ENCODE assay signal across 8 cellular contexts in genomic region chr3:9932843-9933560, GRCh38. TPM values are rescaled to one million over a fixed set of nuclear protein-coding genes. Genes with fewer than 3 reads are reported as not detected.
DNase-seq lines count a peak whose midpoint lies in the region; ATAC-seq lines count a peak whose summit lies in the region.

No MANE protein-coding gene starts in this region.

- H3K79me2 ChIP-seq in mesendoderm (ENCODE audit: control insufficient read depth, insufficient read depth, low read length): no peaks in the 10 kb centered on the region

- peaks cover 0 to 12% (median 0%) of the 10 kb centered on the region in 11 experiments; a peak in 2 of 22 replicates for H4K20me1 ChIP-seq in BLaER1 treated with 17β-estradiol and CSF1 and Interleukin-3, amounts not matched to agents 10 nM and 100 nM

- peak overlapping the region; percentile 94 to 100 (median 99) for H3K4me2 ChIP-seq in BLaER1 treated with 17β-estradiol and CSF1 and Interleukin-3, amounts not matched to agents 10 nM and 100 nM
- H3K4me2 ChIP-seq in mesendoderm (ENCODE audit: low read length): peak overlapping the region; percentile 98

- H3K27me3 ChIP-seq in BLaER1 treated with 17β-estradiol and CSF1 and Interleukin-3, amounts not matched to agents 10 nM and 100 nM: no peaks in the 10 kb centered on the region
- no peaks in the 10 kb centered on the region for H3K27me3 ChIP-seq in mesendoderm (ENCODE audit: insufficient read depth, low read length, poor library complexity)

- H4K5ac ChIP-seq in mesendoderm (ENCODE audit: low read length): no peak overlapping the region

- peak overlapping the region; percentile 93 for H3K56ac ChIP-seq in mesendoderm (ENCODE audit: low read length)

- peak overlapping the region; percentile 98 for H3K23ac ChIP-seq in mesendoderm (ENCODE audit: low read length)

- H3K4me1 ChIP-seq in BLaER1 treated with 17β-estradiol and CSF1 and Interleukin-3, amounts not matched to agents 10 nM and 100 nM: peaks cover 29 to 37% (median 32%) of the 10 kb centered on the region in 10 experiments
- H3K4me1 ChIP-seq in mesendoderm (ENCODE audit: control insufficient read depth, low read depth, low read length): peaks cover 3% of the 10 kb centered on the region

- H3K36me3 ChIP-seq in BLaER1 treated with 17β-estradiol and CSF1 and Interleukin-3, amounts not matched to agents 10 nM and 100 nM: peaks cover 10 to 29% (median 21%) of the 10 kb centered on the region in 11 experiments; a peak in 21 of 22 replicates
- no peaks in the 10 kb centered on the region for H3K36me3 ChIP-seq in mesendoderm (ENCODE audit: control insufficient read depth, insufficient read depth, low read length)

- H3K18ac ChIP-seq in mesendoderm (ENCODE audit: low read length): peak overlapping the region; percentile 79

- H3K4ac ChIP-seq in mesendoderm (ENCODE audit: low read depth, low read length): no peak overlapping the region

- H2BK120ac ChIP-seq in mesendoderm (ENCODE audit: low read depth, low read length): no peak overlapping the region

- H2AK5ac ChIP-seq in mesendoderm (ENCODE audit: low read length): no peak overlapping the region

- H2BK5ac ChIP-seq in mesendoderm (ENCODE audit: low read length): no peak overlapping the region

- H3K27ac Mint-ChIP-seq in activated CD4-positive, alpha-beta memory T cell treated with anti-CD3 and anti-CD28 coated beads for 36 hours: peak overlapping the region; percentile 89

- ATAC-seq in GM19035 (IDR thresholded peaks at IDR 0.05; ENCODE audit: unreplicated experiment) (peak; percentile 70), HG03196 (IDR thresholded peaks at IDR 0.05; ENCODE audit: unreplicated experiment) (peak; percentile 69)

- peaks cover 28% of the 10 kb centered on the region for H3K4me1 Mint-ChIP-seq in activated CD4-positive, alpha-beta memory T cell treated with anti-CD3 and anti-CD28 coated beads for 36 hours (ENCODE audit: low read depth)

- peak overlapping the region; percentile 86 for H3K4me3 Mint-ChIP-seq in activated CD4-positive, alpha-beta memory T cell treated with anti-CD3 and anti-CD28 coated beads for 36 hours

- no peaks in the 10 kb centered on the region for H3K27me3 Mint-ChIP-seq in activated CD4-positive, alpha-beta memory T cell treated with anti-CD3 and anti-CD28 coated beads for 36 hours

- peak overlapping the region; percentile 86 to 97 (median 91) for H3K9ac ChIP-seq in BLaER1 treated with 17β-estradiol and CSF1 and Interleukin-3, amounts not matched to agents 10 nM and 100 nM
- peak overlapping the region; percentile 79 for H3K9ac ChIP-seq in mesendoderm (ENCODE audit: low read length)

- H3K79me1 ChIP-seq in mesendoderm (ENCODE audit: low read length): no peaks in the 10 kb centered on the region

- no peaks in the 10 kb centered on the region for H3K9me3 Mint-ChIP-seq in activated CD4-positive, alpha-beta memory T cell treated with anti-CD3 and anti-CD28 coated beads for 36 hours

- DNase-seq in NCI-H69 (lab: John Stamatoyannopoulos, UW) (peak; percentile 87), mesendoderm (peak; percentile 90)
- peak; percentile 94 for DNase-seq in activated CD4-positive, alpha-beta memory T cell treated with anti-CD3 and anti-CD28 coated beads for 36 hours
- peak; percentile 81 for DNase-seq in effector CD4-positive, alpha-beta T cell
- peak; percentile 87 for DNase-seq in stimulated activated CD8-positive, alpha-beta memory T cell treated with anti-CD3 and anti-CD28 coated beads, Interleukin-12 subunit alpha, Interleukin-12 subunit beta, amount 100 ng/mL, for 4 hours (ENCODE audit: low read depth)

- H3K4me3 ChIP-seq in BLaER1 treated with 17β-estradiol and CSF1 and Interleukin-3, amounts not matched to agents 10 nM and 100 nM: peak overlapping the region; percentile 67 to 81 (median 72)
- peak overlapping the region; percentile 48 for H3K4me3 ChIP-seq in mesendoderm (ENCODE audit: low read length)

- H3K36me3 Mint-ChIP-seq in activated CD4-positive, alpha-beta memory T cell treated with anti-CD3 and anti-CD28 coated beads for 36 hours: peaks cover 4% of the 10 kb centered on the region

- H3K9me3 ChIP-seq in BLaER1 treated with 17β-estradiol and CSF1 and Interleukin-3, amounts not matched to agents 10 nM and 100 nM (replicated peaks in 1 of 11): no peaks in the 10 kb centered on the region

- H4K8ac ChIP-seq in mesendoderm (ENCODE audit: low read depth, low read length): no peak overlapping the region

- POLR2A ChIA-PET in activated CD4-positive, alpha-beta memory T cell treated with anti-CD3 and anti-CD28 coated beads for 36 hours (lab: Charles Lee): interaction anchor here (0.7 to 4.9 kb wide), 21 partner anchors 9 to 389 kb away, joined by 3 to 33 read pairs (median 4); partner anchors contain the start of genes ARPC4, BRPF1, FANCD2 and IL17RE

- intact Hi-C loops in activated CD4-positive, alpha-beta memory T cell treated with anti-CD3 and anti-CD28 coated beads for 36 hours (cut with micrococcal nuclease): loop anchor here (1.0 to 5.0 kb wide), 13 partner anchors 16 to 536 kb away; partner anchors contain the start of genes BRK1, BRPF1, FANCD2 and IL17RC

- CTCF ChIA-PET in activated CD4-positive, alpha-beta memory T cell treated with anti-CD3 and anti-CD28 coated beads for 36 hours (lab: Charles Lee): interaction anchor here (0.6 to 6.3 kb wide), 47 partner anchors 10 to 389 kb away, joined by 3 to 73 read pairs (median 4); partner anchors contain the start of genes ARPC4, CIDEC, EMC3 and FANCD2

- no peak overlapping the region for H2BK15ac ChIP-seq in mesendoderm (replicated peaks; ENCODE audit: low read depth)

- no CpG with 5 or more reads among the region's 77 CpGs for WGBS in mesendoderm (ENCODE audit: extremely low coverage, insufficient coverage, low lambda C conversion rate)

- peak overlapping the region; percentile 71 to 97 (median 93) for H3K27ac ChIP-seq in BLaER1 treated with 17β-estradiol and CSF1 and Interleukin-3, amounts not matched to agents 10 nM and 100 nM
- peak overlapping the region; percentile 42 for H3K27ac ChIP-seq in mesendoderm (ENCODE audit: low read depth, low read length)

RNA-seq across cellular contexts. Expression of gene CRELD1, which starts 0.6 kb away (rescaled TPM):
- total RNA-seq in activated CD4-positive, alpha-beta memory T cell treated with anti-CD3 and anti-CD28 coated beads for 36 hours: 10 to 100 TPM; 14.1 to 16.1 TPM
- polyA plus RNA-seq in mesendoderm (2013, experiment 1 of 2): 2.8 TPM
- 3.3 TPM for polyA plus RNA-seq in mesendoderm (2013, experiment 2 of 2)

RNA-seq across cellular contexts. Expression of gene IL17RC, which starts 16.1 kb away (rescaled TPM):
- under 1 TPM; 0.40 to 0.46 TPM for total RNA-seq in activated CD4-positive, alpha-beta memory T cell treated with anti-CD3 and anti-CD28 coated beads for 36 hours
- polyA plus RNA-seq in mesendoderm (2013, experiment 1 of 2): 4.5 TPM
- 4.7 TPM for polyA plus RNA-seq in mesendoderm (2013, experiment 2 of 2)

RNA-seq across cellular contexts. Expression of gene PRRT3, which starts 19.2 kb away (rescaled TPM):
- total RNA-seq in activated CD4-positive, alpha-beta memory T cell treated with anti-CD3 and anti-CD28 coated beads for 36 hours: 1 to 10 TPM; 7.8 to 8.2 TPM
- polyA plus RNA-seq in mesendoderm (2013, experiment 1 of 2): 2.7 TPM
- polyA plus RNA-seq in mesendoderm (2013, experiment 2 of 2): 2.6 TPM

RNA-seq across cellular contexts. Expression of gene IL17RE, which starts 30.4 kb away (rescaled TPM):
- total RNA-seq in activated CD4-positive, alpha-beta memory T cell treated with anti-CD3 and anti-CD28 coated beads for 36 hours: 1 to 10 TPM; 1.8 to 1.9 TPM
- 6.0 TPM for polyA plus RNA-seq in mesendoderm (2013, experiment 1 of 2)
- polyA plus RNA-seq in mesendoderm (2013, experiment 2 of 2): 7.5 TPM

RNA-seq across cellular contexts. Expression of gene JAGN1, which starts 42.6 kb away (rescaled TPM):
- total RNA-seq in activated CD4-positive, alpha-beta memory T cell treated with anti-CD3 and anti-CD28 coated beads for 36 hours: 10 to 100 TPM; 25.0 to 27.8 TPM
- polyA plus RNA-seq in mesendoderm (2013, experiment 1 of 2): 22.3 TPM
- polyA plus RNA-seq in mesendoderm (2013, experiment 2 of 2): 21.3 TPM

Comparison
In these comparisons a context has a peak if more than half of its experiments do, and no peak if none do; other contexts are left out.
1. Peak in every context shown above with its lines: DNase-seq, ATAC-seq, H3K4me3 ChIP-seq and H3K27ac ChIP-seq.